8 cellular contexts compared by ENCODE assay signal in the genomic region with DNA sequence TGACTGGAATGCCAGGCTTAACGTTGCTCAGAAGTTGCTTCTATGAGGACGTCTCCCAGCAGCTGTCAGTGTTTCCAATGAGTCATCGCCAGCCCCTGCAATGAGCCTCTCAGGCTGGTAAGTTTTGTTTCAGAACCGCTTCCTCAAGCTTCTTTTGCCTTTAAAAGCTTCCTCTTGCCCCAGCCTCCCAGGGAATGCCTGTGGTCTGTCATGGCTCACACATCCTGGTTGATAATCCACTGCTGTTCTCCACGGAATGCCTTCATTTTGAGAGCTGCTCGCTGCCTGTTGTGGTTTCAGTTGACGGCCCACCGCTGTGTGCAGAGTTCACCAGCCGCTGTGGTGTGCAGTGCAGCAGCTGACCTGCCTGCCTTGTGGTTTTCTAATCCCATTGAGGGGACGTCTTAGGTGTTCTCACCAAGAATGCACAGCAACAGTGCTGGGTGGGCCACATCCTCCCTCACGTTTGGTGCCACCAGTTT.
DNase-seq lines count a peak whose midpoint lies in the region; ATAC-seq and TF ChIP-seq lines count a peak whose summit lies in the region.

No MANE protein-coding gene starts in this region.

- H3K4me3 Mint-ChIP-seq in HFFc6 = peak overlapping the region; percentile 84
- peak overlapping the region; percentile 63 for H3K4me3 Mint-ChIP-seq in activated CD8-positive, alpha-beta T cell treated with anti-CD3 and anti-CD28 coated beads, Interleukin-2, amount 10 ng/mL, durations not matched to agents 7 days and 5 days

- H2BK5ac ChIP-seq in neuronal stem cell (ENCODE audit: low read length) = no peak overlapping the region

- DNase-seq in GM13976 (ENCODE audit: low spot score) = peak; percentile 74
- peak; percentile 91 for DNase-seq in HFFc6
- DNase-seq in NAMALWA (ENCODE audit: low spot score) = peak; percentile 65
- peak; percentile 62 for DNase-seq in activated CD8-positive, alpha-beta T cell treated with anti-CD3 and anti-CD28 coated beads, Interleukin-2, amount 10 ng/mL, durations not matched to agents 7 days and 5 days
- DNase-seq in esophagus muscularis mucosa (ENCODE audit: extremely low spot score) = no peak
- DNase-seq in neuronal stem cell (ENCODE audit: low spot score) = peak; percentile 23
- no peak for DNase-seq in NCI-H1105 treated with DMSO at 0.1 percent for 48 hours (lab: John Stamatoyannopoulos, UW)

- H3K4ac ChIP-seq in neuronal stem cell (ENCODE audit: low read length) = no peak overlapping the region

- peak; percentile 93 for ATAC-seq in activated CD8-positive, alpha-beta T cell treated with anti-CD3 and anti-CD28 coated beads, Interleukin-2, amount 10 ng/mL, durations not matched to agents 7 days and 5 days

- H3K27ac ChIP-seq in esophagus muscularis mucosa (replicated peaks in 1 of 4) = peak overlapping the region in 1 of 4 donors; percentile 36
- peak overlapping the region; percentile 63 for H3K27ac ChIP-seq in neuronal stem cell (replicated peaks; ENCODE audit: low read length)
- no peak overlapping the region for H3K27ac ChIP-seq in subcutaneous abdominal adipose tissue (ENCODE audit: low read depth, low read length)

- peaks cover 21% of the 10 kb centered on the region for H3K4me1 Mint-ChIP-seq in HFFc6 (ENCODE audit: low read depth)
- H3K4me1 Mint-ChIP-seq in activated CD8-positive, alpha-beta T cell treated with anti-CD3 and anti-CD28 coated beads, Interleukin-2, amount 10 ng/mL, durations not matched to agents 7 days and 5 days (ENCODE audit: low read depth) = peaks cover 17% of the 10 kb centered on the region

- no peak overlapping the region for H2BK120ac ChIP-seq in neuronal stem cell (ENCODE audit: low read depth, low read length)

- POLR2A ChIA-PET in activated CD8-positive, alpha-beta T cell treated with anti-CD3 and anti-CD28 coated beads, Interleukin-2, amount 10 ng/mL, durations not matched to agents 7 days and 5 days (lab: Charles Lee) = interaction anchor here (0.6 kb wide), 1 partner anchor 126 kb away, joined by 4 read pairs; no protein-coding TSS in a partner anchor

- in situ Hi-C loops in GM13976 (cut with MboI; ENCODE audit: low sequenced_read_pairs, unreplicated experiment) = no loop called here

- no peaks in the 10 kb centered on the region for H3K79me1 ChIP-seq in neuronal stem cell (ENCODE audit: low read depth, low read length)

- no peak overlapping the region for H3K14ac ChIP-seq in neuronal stem cell (ENCODE audit: low read length)

- H4K91ac ChIP-seq in neuronal stem cell (ENCODE audit: low read depth, low read length, poor library complexity) = peak overlapping the region; percentile 46

- H3K36me3 Mint-ChIP-seq in HFFc6 (ENCODE audit: low read depth) = no peaks in the 10 kb centered on the region
- no peaks in the 10 kb centered on the region for H3K36me3 Mint-ChIP-seq in activated CD8-positive, alpha-beta T cell treated with anti-CD3 and anti-CD28 coated beads, Interleukin-2, amount 10 ng/mL, durations not matched to agents 7 days and 5 days (ENCODE audit: low read depth)

- H3K27me3 Mint-ChIP-seq in HFFc6 (ENCODE audit: insufficient read depth) = peaks cover 6% of the 10 kb centered on the region
- H3K27me3 Mint-ChIP-seq in activated CD8-positive, alpha-beta T cell treated with anti-CD3 and anti-CD28 coated beads, Interleukin-2, amount 10 ng/mL, durations not matched to agents 7 days and 5 days (ENCODE audit: low read depth) = peaks cover 4% of the 10 kb centered on the region

- no peaks in the 10 kb centered on the region for H3K9me3 ChIP-seq in esophagus muscularis mucosa
- H3K9me3 ChIP-seq in neuronal stem cell (replicated peaks in 1 of 2; ENCODE audit: control insufficient read depth in 2 of 2, insufficient read depth in 1 of 2, low read depth in 1 of 2, low read length in 2 of 2) = no peaks in the 10 kb centered on the region
- no peaks in the 10 kb centered on the region for H3K9me3 ChIP-seq in subcutaneous abdominal adipose tissue (ENCODE audit: control insufficient read depth in 5 of 5, low read length in 5 of 5)

- H2AFZ ChIP-seq in neuronal stem cell (ENCODE audit: low read length) = peak overlapping the region; percentile 83

- CTCF ChIA-PET in activated CD8-positive, alpha-beta T cell treated with anti-CD3 and anti-CD28 coated beads, Interleukin-2, amount 10 ng/mL, durations not matched to agents 7 days and 5 days (lab: Charles Lee) = interaction anchor here (2.3 kb wide), 1 partner anchor 15 kb away, joined by 5 read pairs; no protein-coding TSS in a partner anchor

- no peak for TF ChIP-seq POLR2A in esophagus muscularis mucosa (IDR thresholded peaks at IDR 0.05; ENCODE audit: low read depth)

- TF ChIP-seq CTCF in GM13976 (IDR thresholded peaks at IDR 0.05; ENCODE audit: borderline replicate concordance, control extremely low read depth, extremely low read depth, insufficient read depth, missing control alignments) (no peak), HFFc6 (IDR thresholded peaks at IDR 0.05) (no peak), esophagus muscularis mucosa (IDR thresholded peaks at IDR 0.05) (no peak)

- no peak overlapping the region for H3K9ac ChIP-seq in neuronal stem cell (ENCODE audit: low read depth, low read length, poor library complexity)
- H3K9ac ChIP-seq in subcutaneous abdominal adipose tissue (ENCODE audit: low read length in 5 of 5) = no peak overlapping the region

- H3K27ac Mint-ChIP-seq in HFFc6 = peak overlapping the region; percentile 86
- peak overlapping the region; percentile 77 for H3K27ac Mint-ChIP-seq in activated CD8-positive, alpha-beta T cell treated with anti-CD3 and anti-CD28 coated beads, Interleukin-2, amount 10 ng/mL, durations not matched to agents 7 days and 5 days

- H2AK5ac ChIP-seq in neuronal stem cell (ENCODE audit: low read depth, low read length) = no peak overlapping the region

- H2BK12ac ChIP-seq in neuronal stem cell (ENCODE audit: low read length) = no peak overlapping the region

- H3K4me3 ChIP-seq in esophagus muscularis mucosa (peak overlapping the region in 3 of 4 donors; percentile 6 to 14 (median 13)), neuronal stem cell (ENCODE audit: low read length in 2 of 2) (peak overlapping the region in 1 of 2 donors; percentile 4), subcutaneous abdominal adipose tissue (ENCODE audit: low read depth in 1 of 5, low read length in 5 of 5) (peak overlapping the region in 3 of 5 donors; percentile 30 to 48 (median 41))

- 31% methylated on average over 10 of the region's 11 CpGs for WGBS in esophagus muscularis mucosa
- WGBS in neuronal stem cell (ENCODE audit: extremely low coverage in 2 of 2, insufficient read length in 2 of 2, insufficient replicate concordance in 1 of 2), 2 donors = no CpG with 5 or more reads among the region's 11 CpGs

- peaks cover 0 to 8% (median 0%) of the 10 kb centered on the region in 4 donors for H3K4me1 ChIP-seq in esophagus muscularis mucosa
- H3K4me1 ChIP-seq in neuronal stem cell (ENCODE audit: control insufficient read depth in 2 of 2, insufficient read depth in 1 of 2, low read depth in 1 of 2, low read length in 2 of 2) = peaks cover 4 to 6% of the 10 kb centered on the region in 2 donors
- peaks cover 0 to 5% (median 0%) of the 10 kb centered on the region in 5 donors for H3K4me1 ChIP-seq in subcutaneous abdominal adipose tissue (ENCODE audit: control insufficient read depth in 5 of 5, insufficient read depth in 5 of 5, low read length in 5 of 5)

- H3K4me2 ChIP-seq in neuronal stem cell (ENCODE audit: insufficient read depth, low read length, poor library complexity, severe bottlenecking) = no peak overlapping the region

- no peak for TF ChIP-seq EP300 in esophagus muscularis mucosa (IDR thresholded peaks at IDR 0.05)

- H2BK15ac ChIP-seq in neuronal stem cell (ENCODE audit: low read length) = no peak overlapping the region

- no peaks in the 10 kb centered on the region for H3K9me3 Mint-ChIP-seq in HFFc6
- H3K9me3 Mint-ChIP-seq in activated CD8-positive, alpha-beta T cell treated with anti-CD3 and anti-CD28 coated beads, Interleukin-2, amount 10 ng/mL, durations not matched to agents 7 days and 5 days (ENCODE audit: insufficient read depth) = no peaks in the 10 kb centered on the region

- H3K27me3 ChIP-seq in esophagus muscularis mucosa (no peaks in the 10 kb centered on the region), neuronal stem cell (ENCODE audit: control insufficient read depth in 3 of 3, insufficient read depth in 3 of 3, low read depth in 1 of 3, low read length in 3 of 3) (no peaks in the 10 kb centered on the region), subcutaneous abdominal adipose tissue (ENCODE audit: control insufficient read depth in 5 of 5, insufficient read depth in 4 of 5, low read length in 5 of 5) (no peaks in the 10 kb centered on the region)

- H4K8ac ChIP-seq in neuronal stem cell (ENCODE audit: low read depth, low read length) = no peak overlapping the region

- H3K18ac ChIP-seq in neuronal stem cell (ENCODE audit: low read length) = peak overlapping the region; percentile 15

- peaks cover 0 to under 1% (median 0%) of the 10 kb centered on the region in 4 donors for H3K36me3 ChIP-seq in esophagus muscularis mucosa
- H3K36me3 ChIP-seq in neuronal stem cell (replicated peaks in 1 of 2; ENCODE audit: control insufficient read depth in 2 of 2, insufficient read depth in 2 of 2, low read length in 2 of 2) = no peaks in the 10 kb centered on the region
- no peaks in the 10 kb centered on the region for H3K36me3 ChIP-seq in subcutaneous abdominal adipose tissue (ENCODE audit: control insufficient read depth in 5 of 5, insufficient read depth in 5 of 5, low read length in 5 of 5)

- intact Hi-C loops in esophagus muscularis mucosa (cut with DNase I) = no loop called here

- peak overlapping the region; percentile 32 for H3K23ac ChIP-seq in neuronal stem cell (ENCODE audit: low read depth, low read length, poor library complexity)

Comparison
In these comparisons a context has a peak if more than half of its experiments do, and no peak if none do; other contexts are left out.
1. DNase-seq: peak in GM13976 (single experiment), HFFc6 (single experiment), NAMALWA (single experiment), activated CD8-positive, alpha-beta T cell treated with anti-CD3 and anti-CD28 coated beads, Interleukin-2, amount 10 ng/mL, durations not matched to agents 7 days and 5 days (single experiment) and neuronal stem cell (single experiment); none in esophagus muscularis mucosa (single experiment) and NCI-H1105 treated with DMSO at 0.1 percent for 48 hours (single experiment).